ENCODE assay signal across 1 cellular context in genomic region chr17:28550858-28551257, GRCh38.
TF ChIP-seq lines count a peak whose summit lies in the region.

No MANE protein-coding gene starts in this region.

TF ChIP-seq in GM23338, 12 proteins besides CTCF, POLR2A, EP300 and RAD21 (continued from another document):
- TF ChIP-seq, protein P1, sequence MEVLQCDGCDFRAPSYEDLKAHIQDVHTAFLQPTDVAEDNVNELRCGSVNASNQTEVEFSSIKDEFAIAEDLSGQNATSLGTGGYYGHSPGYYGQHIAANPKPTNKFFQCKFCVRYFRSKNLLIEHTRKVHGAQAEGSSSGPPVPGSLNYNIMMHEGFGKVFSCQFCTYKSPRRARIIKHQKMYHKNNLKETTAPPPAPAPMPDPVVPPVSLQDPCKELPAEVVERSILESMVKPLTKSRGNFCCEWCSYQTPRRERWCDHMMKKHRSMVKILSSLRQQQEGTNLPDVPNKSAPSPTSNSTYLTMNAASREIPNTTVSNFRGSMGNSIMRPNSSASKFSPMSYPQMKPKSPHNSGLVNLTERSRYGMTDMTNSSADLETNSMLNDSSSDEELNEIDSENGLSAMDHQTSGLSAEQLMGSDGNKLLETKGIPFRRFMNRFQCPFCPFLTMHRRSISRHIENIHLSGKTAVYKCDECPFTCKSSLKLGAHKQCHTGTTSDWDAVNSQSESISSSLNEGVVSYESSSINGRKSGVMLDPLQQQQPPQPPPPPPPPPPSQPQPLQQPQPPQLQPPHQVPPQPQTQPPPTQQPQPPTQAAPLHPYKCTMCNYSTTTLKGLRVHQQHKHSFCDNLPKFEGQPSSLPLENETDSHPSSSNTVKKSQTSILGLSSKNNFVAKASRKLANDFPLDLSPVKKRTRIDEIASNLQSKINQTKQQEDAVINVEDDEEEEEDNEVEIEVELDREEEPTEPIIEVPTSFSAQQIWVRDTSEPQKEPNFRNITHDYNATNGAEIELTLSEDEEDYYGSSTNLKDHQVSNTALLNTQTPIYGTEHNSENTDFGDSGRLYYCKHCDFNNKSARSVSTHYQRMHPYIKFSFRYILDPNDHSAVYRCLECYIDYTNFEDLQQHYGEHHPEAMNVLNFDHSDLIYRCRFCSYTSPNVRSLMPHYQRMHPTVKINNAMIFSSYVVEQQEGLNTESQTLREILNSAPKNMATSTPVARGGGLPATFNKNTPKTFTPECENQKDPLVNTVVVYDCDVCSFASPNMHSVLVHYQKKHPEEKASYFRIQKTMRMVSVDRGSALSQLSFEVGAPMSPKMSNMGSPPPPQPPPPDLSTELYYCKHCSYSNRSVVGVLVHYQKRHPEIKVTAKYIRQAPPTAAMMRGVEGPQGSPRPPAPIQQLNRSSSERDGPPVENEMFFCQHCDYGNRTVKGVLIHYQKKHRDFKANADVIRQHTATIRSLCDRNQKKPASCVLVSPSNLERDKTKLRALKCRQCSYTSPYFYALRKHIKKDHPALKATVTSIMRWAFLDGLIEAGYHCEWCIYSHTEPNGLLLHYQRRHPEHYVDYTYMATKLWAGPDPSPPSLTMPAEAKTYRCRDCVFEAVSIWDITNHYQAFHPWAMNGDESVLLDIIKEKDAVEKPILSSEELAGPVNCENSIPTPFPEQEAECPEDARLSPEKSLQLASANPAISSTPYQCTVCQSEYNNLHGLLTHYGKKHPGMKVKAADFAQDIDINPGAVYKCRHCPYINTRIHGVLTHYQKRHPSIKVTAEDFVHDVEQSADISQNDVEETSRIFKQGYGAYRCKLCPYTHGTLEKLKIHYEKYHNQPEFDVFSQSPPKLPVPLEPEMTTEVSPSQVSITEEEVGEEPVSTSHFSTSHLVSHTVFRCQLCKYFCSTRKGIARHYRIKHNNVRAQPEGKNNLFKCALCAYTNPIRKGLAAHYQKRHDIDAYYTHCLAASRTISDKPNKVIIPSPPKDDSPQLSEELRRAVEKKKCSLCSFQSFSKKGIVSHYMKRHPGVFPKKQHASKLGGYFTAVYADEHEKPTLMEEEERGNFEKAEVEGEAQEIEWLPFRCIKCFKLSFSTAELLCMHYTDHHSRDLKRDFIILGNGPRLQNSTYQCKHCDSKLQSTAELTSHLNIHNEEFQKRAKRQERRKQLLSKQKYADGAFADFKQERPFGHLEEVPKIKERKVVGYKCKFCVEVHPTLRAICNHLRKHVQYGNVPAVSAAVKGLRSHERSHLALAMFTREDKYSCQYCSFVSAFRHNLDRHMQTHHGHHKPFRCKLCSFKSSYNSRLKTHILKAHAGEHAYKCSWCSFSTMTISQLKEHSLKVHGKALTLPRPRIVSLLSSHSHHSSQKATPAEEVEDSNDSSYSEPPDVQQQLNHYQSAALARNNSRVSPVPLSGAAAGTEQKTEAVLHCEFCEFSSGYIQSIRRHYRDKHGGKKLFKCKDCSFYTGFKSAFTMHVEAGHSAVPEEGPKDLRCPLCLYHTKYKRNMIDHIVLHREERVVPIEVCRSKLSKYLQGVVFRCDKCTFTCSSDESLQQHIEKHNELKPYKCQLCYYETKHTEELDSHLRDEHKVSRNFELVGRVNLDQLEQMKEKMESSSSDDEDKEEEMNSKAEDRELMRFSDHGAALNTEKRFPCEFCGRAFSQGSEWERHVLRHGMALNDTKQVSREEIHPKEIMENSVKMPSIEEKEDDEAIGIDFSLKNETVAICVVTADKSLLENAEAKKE (CRISPR knock-in tag; IDR thresholded peaks at IDR 0.05) = no peak
- TF ChIP-seq ETS1 (IDR thresholded peaks at IDR 0.05) = no peak
- no peak for TF ChIP-seq CREB1 (CRISPR knock-in tag; IDR thresholded peaks at IDR 0.05; ENCODE audit: low read depth)
- TF ChIP-seq ZNF114 (CRISPR knock-in tag; IDR thresholded peaks at IDR 0.05) = no peak
- no peak for TF ChIP-seq REST (IDR thresholded peaks at IDR 0.05; ENCODE audit: unreplicated experiment)
- TF ChIP-seq POLR2AphosphoS5 (IDR thresholded peaks at IDR 0.05; ENCODE audit: low read depth) = no peak
- TF ChIP-seq STAT1 (IDR thresholded peaks at IDR 0.05; ENCODE audit: unreplicated experiment) = no peak
- no peak for TF ChIP-seq EZH2phosphoT487 (IDR thresholded peaks at IDR 0.05; ENCODE audit: unreplicated experiment)
- no peak for TF ChIP-seq JUNB (IDR thresholded peaks at IDR 0.05; ENCODE audit: unreplicated experiment)
- TF ChIP-seq ZNF331 (CRISPR knock-in tag; IDR thresholded peaks at IDR 0.05; ENCODE audit: low read depth) = no peak
